ENCODE assay signal across 1 cellular context in the genomic region with DNA sequence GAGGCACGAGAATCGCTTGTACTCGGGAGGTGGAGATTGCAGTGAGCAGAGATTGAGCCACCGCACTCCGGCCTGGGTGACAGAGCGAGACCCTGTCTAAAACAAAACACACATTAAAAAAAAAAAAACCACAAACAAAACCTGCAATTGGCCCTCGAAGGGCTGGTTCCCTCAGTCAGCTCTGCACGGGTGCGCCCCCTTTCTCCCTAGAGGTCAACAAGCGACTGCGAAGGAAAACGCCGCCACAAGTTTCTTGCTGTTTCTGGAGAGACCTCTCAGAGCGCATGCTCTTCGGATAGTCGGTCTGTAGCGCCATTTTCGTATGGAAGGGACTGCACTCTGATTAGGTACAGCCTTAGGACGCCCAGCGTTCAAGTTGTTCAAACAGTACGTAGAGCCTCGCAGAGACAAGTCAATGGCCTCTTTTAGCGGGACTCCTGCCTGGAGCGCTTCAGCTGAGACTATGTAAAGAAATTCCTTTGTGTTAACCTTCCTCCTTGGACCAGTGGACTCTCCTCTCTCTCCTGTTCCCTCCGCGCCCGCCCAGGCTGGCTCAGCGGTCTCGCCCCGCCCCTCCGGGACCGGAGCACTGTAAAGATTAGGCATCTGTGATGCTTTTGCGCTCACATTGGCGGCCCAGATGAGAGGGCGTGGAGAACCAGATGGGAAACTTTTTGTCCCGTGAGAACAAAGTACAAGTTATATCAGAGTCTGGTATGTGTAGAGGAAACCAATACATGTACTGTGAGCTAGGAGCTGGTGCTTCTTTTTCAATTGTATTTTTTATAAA.
TF ChIP-seq lines count a peak whose summit lies in the region.

No MANE protein-coding gene starts in this region.

TF ChIP-seq in HepG2, 621 proteins besides CTCF, POLR2A, EP300 and RAD21 (continued from another document and continues in another):
- TF ChIP-seq, protein P1, sequence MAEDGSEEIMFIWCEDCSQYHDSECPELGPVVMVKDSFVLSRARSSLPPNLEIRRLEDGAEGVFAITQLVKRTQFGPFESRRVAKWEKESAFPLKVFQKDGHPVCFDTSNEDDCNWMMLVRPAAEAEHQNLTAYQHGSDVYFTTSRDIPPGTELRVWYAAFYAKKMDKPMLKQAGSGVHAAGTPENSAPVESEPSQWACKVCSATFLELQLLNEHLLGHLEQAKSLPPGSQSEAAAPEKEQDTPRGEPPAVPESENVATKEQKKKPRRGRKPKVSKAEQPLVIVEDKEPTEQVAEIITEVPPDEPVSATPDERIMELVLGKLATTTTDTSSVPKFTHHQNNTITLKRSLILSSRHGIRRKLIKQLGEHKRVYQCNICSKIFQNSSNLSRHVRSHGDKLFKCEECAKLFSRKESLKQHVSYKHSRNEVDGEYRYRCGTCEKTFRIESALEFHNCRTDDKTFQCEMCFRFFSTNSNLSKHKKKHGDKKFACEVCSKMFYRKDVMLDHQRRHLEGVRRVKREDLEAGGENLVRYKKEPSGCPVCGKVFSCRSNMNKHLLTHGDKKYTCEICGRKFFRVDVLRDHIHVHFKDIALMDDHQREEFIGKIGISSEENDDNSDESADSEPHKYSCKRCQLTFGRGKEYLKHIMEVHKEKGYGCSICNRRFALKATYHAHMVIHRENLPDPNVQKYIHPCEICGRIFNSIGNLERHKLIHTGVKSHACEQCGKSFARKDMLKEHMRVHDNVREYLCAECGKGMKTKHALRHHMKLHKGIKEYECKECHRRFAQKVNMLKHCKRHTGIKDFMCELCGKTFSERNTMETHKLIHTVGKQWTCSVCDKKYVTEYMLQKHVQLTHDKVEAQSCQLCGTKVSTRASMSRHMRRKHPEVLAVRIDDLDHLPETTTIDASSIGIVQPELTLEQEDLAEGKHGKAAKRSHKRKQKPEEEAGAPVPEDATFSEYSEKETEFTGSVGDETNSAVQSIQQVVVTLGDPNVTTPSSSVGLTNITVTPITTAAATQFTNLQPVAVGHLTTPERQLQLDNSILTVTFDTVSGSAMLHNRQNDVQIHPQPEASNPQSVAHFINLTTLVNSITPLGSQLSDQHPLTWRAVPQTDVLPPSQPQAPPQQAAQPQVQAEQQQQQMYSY (CRISPR knock-in tag; IDR thresholded peaks at IDR 0.05) = no peak
- 0 out of 2 replicates have a peak, but pooled peaks have one; percentile 23 for TF ChIP-seq RXRB (CRISPR knock-in tag; IDR thresholded peaks at IDR 0.05; ENCODE audit: borderline replicate concordance)
- TF ChIP-seq ZNF24 (IDR thresholded peaks at IDR 0.05) = no peak
- no peak for TF ChIP-seq NR2C2 (CRISPR knock-in tag; IDR thresholded peaks at IDR 0.05; ENCODE audit: borderline replicate concordance)
- TF ChIP-seq DNMT3B (CRISPR knock-in tag; conservative IDR thresholded peaks at IDR 0.05) = no peak
- TF ChIP-seq, protein P2, sequence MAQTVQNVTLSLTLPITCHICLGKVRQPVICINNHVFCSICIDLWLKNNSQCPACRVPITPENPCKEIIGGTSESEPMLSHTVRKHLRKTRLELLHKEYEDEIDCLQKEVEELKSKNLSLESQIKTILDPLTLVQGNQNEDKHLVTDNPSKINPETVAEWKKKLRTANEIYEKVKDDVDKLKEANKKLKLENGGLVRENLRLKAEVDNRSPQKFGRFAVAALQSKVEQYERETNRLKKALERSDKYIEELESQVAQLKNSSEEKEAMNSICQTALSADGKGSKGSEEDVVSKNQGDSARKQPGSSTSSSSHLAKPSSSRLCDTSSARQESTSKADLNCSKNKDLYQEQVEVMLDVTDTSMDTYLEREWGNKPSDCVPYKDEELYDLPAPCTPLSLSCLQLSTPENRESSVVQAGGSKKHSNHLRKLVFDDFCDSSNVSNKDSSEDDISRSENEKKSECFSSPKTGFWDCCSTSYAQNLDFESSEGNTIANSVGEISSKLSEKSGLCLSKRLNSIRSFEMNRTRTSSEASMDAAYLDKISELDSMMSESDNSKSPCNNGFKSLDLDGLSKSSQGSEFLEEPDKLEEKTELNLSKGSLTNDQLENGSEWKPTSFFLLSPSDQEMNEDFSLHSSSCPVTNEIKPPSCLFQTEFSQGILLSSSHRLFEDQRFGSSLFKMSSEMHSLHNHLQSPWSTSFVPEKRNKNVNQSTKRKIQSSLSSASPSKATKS (CRISPR knock-in tag; IDR thresholded peaks at IDR 0.05) = no peak
- TF ChIP-seq ZBTB20 (CRISPR knock-in tag; IDR thresholded peaks at IDR 0.05; ENCODE audit: borderline replicate concordance, low read depth) = no peak
- no peak for TF ChIP-seq NR2F1 (CRISPR knock-in tag; IDR thresholded peaks at IDR 0.05)
- TF ChIP-seq ZSCAN31 (CRISPR knock-in tag; IDR thresholded peaks at IDR 0.05; ENCODE audit: low read depth) = 0 out of 2 replicates have a peak, but pooled peaks have one; percentile 66
- TF ChIP-seq ZBTB7A (CRISPR knock-in tag; IDR thresholded peaks at IDR 0.05) = no peak
- peak; percentile 23; the same call in 1 of the 2 replicates for TF ChIP-seq KDM5B (CRISPR knock-in tag; IDR thresholded peaks at IDR 0.05; ENCODE audit: borderline replicate concordance)
- no peak for TF ChIP-seq SOX6 (IDR thresholded peaks at IDR 0.05)
- TF ChIP-seq SOX6 (CRISPR knock-in tag; IDR thresholded peaks at IDR 0.05) = no peak; the same call in 1 of the 2 replicates
- no peak for TF ChIP-seq ZSCAN21 (CRISPR knock-in tag; IDR thresholded peaks at IDR 0.05; ENCODE audit: borderline replicate concordance)
- TF ChIP-seq, protein P3, sequence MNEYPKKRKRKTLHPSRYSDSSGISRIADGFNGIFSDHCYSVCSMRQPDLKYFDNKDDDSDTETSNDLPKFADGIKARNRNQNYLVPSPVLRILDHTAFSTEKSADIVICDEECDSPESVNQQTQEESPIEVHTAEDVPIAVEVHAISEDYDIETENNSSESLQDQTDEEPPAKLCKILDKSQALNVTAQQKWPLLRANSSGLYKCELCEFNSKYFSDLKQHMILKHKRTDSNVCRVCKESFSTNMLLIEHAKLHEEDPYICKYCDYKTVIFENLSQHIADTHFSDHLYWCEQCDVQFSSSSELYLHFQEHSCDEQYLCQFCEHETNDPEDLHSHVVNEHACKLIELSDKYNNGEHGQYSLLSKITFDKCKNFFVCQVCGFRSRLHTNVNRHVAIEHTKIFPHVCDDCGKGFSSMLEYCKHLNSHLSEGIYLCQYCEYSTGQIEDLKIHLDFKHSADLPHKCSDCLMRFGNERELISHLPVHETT (CRISPR knock-in tag; conservative IDR thresholded peaks at IDR 0.05) = no peak
- TF ChIP-seq PHF20 (CRISPR knock-in tag; IDR thresholded peaks at IDR 0.05) = no peak
- TF ChIP-seq ZNF766 (CRISPR knock-in tag; IDR thresholded peaks at IDR 0.05; ENCODE audit: borderline replicate concordance) = no peak
- TF ChIP-seq ZNF468 (CRISPR knock-in tag; IDR thresholded peaks at IDR 0.05) = no peak
- no peak for TF ChIP-seq ZNF790 (CRISPR knock-in tag; IDR thresholded peaks at IDR 0.05; ENCODE audit: borderline replicate concordance)
- TF ChIP-seq ZFP36 (IDR thresholded peaks at IDR 0.05; ENCODE audit: borderline replicate concordance, low read depth, low read length, partially characterized antibody) = no peak
- TF ChIP-seq ZNF816 (CRISPR knock-in tag; IDR thresholded peaks at IDR 0.05; ENCODE audit: borderline replicate concordance) = no peak
- TF ChIP-seq TOPORS (CRISPR knock-in tag; IDR thresholded peaks at IDR 0.05) = 0 out of 2 replicates have a peak, but pooled peaks have one; percentile 32
- TF ChIP-seq, protein P4, sequence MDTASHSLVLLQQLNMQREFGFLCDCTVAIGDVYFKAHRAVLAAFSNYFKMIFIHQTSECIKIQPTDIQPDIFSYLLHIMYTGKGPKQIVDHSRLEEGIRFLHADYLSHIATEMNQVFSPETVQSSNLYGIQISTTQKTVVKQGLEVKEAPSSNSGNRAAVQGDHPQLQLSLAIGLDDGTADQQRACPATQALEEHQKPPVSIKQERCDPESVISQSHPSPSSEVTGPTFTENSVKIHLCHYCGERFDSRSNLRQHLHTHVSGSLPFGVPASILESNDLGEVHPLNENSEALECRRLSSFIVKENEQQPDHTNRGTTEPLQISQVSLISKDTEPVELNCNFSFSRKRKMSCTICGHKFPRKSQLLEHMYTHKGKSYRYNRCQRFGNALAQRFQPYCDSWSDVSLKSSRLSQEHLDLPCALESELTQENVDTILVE (CRISPR knock-in tag; IDR thresholded peaks at IDR 0.05) = peak; percentile 56; the same call in 1 of the 2 replicates
- TF ChIP-seq, protein P5, sequence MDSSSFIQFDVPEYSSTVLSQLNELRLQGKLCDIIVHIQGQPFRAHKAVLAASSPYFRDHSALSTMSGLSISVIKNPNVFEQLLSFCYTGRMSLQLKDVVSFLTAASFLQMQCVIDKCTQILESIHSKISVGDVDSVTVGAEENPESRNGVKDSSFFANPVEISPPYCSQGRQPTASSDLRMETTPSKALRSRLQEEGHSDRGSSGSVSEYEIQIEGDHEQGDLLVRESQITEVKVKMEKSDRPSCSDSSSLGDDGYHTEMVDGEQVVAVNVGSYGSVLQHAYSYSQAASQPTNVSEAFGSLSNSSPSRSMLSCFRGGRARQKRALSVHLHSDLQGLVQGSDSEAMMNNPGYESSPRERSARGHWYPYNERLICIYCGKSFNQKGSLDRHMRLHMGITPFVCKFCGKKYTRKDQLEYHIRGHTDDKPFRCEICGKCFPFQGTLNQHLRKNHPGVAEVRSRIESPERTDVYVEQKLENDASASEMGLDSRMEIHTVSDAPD (CRISPR knock-in tag; IDR thresholded peaks at IDR 0.05) = no peak
- TF ChIP-seq, protein P6, sequence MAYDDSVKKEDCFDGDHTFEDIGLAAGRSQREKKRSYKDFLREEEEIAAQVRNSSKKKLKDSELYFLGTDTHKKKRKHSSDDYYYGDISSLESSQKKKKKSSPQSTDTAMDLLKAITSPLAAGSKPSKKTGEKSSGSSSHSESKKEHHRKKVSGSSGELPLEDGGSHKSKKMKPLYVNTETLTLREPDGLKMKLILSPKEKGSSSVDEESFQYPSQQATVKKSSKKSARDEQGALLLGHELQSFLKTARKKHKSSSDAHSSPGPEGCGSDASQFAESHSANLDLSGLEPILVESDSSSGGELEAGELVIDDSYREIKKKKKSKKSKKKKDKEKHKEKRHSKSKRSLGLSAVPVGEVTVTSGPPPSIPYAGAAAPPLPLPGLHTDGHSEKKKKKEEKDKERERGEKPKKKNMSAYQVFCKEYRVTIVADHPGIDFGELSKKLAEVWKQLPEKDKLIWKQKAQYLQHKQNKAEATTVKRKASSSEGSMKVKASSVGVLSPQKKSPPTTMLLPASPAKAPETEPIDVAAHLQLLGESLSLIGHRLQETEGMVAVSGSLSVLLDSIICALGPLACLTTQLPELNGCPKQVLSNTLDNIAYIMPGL (CRISPR knock-in tag; IDR thresholded peaks at IDR 0.05; ENCODE audit: borderline replicate concordance in 1 of 2, low read depth in 1 of 2) = peak; percentile 69 to 76; a peak in 3 of 4 replicates
- no peak for TF ChIP-seq SAFB2 (CRISPR knock-in tag; IDR thresholded peaks at IDR 0.05; ENCODE audit: borderline replicate concordance, low read depth)
- no peak for TF ChIP-seq ZSCAN25 (CRISPR knock-in tag; IDR thresholded peaks at IDR 0.05)
- TF ChIP-seq SUZ12 (IDR thresholded peaks at IDR 0.05; ENCODE audit: low read depth, low read length) = no peak
- TF ChIP-seq, protein P7, sequence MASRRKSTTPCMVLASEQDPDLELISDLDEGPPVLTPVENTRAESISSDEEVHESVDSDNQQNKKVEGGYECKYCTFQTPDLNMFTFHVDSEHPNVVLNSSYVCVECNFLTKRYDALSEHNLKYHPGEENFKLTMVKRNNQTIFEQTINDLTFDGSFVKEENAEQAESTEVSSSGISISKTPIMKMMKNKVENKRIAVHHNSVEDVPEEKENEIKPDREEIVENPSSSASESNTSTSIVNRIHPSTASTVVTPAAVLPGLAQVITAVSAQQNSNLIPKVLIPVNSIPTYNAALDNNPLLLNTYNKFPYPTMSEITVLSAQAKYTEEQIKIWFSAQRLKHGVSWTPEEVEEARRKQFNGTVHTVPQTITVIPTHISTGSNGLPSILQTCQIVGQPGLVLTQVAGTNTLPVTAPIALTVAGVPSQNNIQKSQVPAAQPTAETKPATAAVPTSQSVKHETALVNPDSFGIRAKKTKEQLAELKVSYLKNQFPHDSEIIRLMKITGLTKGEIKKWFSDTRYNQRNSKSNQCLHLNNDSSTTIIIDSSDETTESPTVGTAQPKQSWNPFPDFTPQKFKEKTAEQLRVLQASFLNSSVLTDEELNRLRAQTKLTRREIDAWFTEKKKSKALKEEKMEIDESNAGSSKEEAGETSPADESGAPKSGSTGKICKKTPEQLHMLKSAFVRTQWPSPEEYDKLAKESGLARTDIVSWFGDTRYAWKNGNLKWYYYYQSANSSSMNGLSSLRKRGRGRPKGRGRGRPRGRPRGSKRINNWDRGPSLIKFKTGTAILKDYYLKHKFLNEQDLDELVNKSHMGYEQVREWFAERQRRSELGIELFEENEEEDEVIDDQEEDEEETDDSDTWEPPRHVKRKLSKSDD (CRISPR knock-in tag; IDR thresholded peaks at IDR 0.05; ENCODE audit: low read depth) = no peak
- no peak for TF ChIP-seq GZF1 (CRISPR knock-in tag; IDR thresholded peaks at IDR 0.05)
- TF ChIP-seq ZBTB21 (CRISPR knock-in tag; IDR thresholded peaks at IDR 0.05) = no peak
- no peak for TF ChIP-seq ZNF839 (CRISPR knock-in tag; IDR thresholded peaks at IDR 0.05; ENCODE audit: borderline replicate concordance)
- no peak for TF ChIP-seq ZFP36L1 (CRISPR knock-in tag; IDR thresholded peaks at IDR 0.05)
- no peak for TF ChIP-seq ZNF101 (CRISPR knock-in tag; IDR thresholded peaks at IDR 0.05; ENCODE audit: borderline replicate concordance, low read depth)
- peak; percentile 47 for TF ChIP-seq KDM2A (CRISPR knock-in tag; IDR thresholded peaks at IDR 0.05; ENCODE audit: borderline replicate concordance, low read depth)
